Comparison of ENCODE assay signal across 12 cellular contexts in genomic region chr6:90000864-90001731, GRCh38.
DNase-seq lines count a peak whose midpoint lies in the region; ATAC-seq and TF ChIP-seq lines count a peak whose summit lies in the region.
"Had no signal": no experiment of that assay in that cellular context is flagged by ENCODE, and none has a peak within 500 bp of the region (broad histone marks: within the 10 kb centered on the region; RNA-seq: fewer than 3 reads in every experiment).

No MANE protein-coding gene starts in this region.

- no peaks in the 10 kb centered on the region for H3K27me3 Mint-ChIP-seq in activated CD8-positive, alpha-beta T cell treated with anti-CD3 and anti-CD28 coated beads for 36 hours
- no peaks in the 10 kb centered on the region for H3K27me3 Mint-ChIP-seq in activated CD8-positive, alpha-beta T cell treated with anti-CD3 and anti-CD28 coated beads, Interleukin-2, amount 10 ng/mL, durations not matched to agents 7 days and 5 days (ENCODE audit: low read depth)
- H3K27me3 Mint-ChIP-seq: T-helper 17 cell had no signal

- DNase-seq in activated CD8-positive, alpha-beta T cell treated with anti-CD3 and anti-CD28 coated beads for 36 hours: peak; percentile 78
- DNase-seq in activated CD8-positive, alpha-beta T cell treated with anti-CD3 and anti-CD28 coated beads, Interleukin-2, amount 10 ng/mL, durations not matched to agents 7 days and 5 days: no peak
- DNase-seq in NCI-H2171 treated with DMSO at 0.1 percent for 48 hours (lab: John Stamatoyannopoulos, UW) (peak; percentile 96), astrocyte of the hippocampus (ENCODE audit: low read depth, low spot score) (peak; percentile 43), lower leg skin (ENCODE audit: low spot score in 2 of 2) (no peak), NOMO-1 treated with DMSO at 0.1 percent for 48 hours (lab: John Stamatoyannopoulos, UW; ENCODE audit: unreplicated experiment) (no peak), SKM-1 treated with dmso at 0.1 percent for 144 hours (lab: John Stamatoyannopoulos, UW; ENCODE audit: unreplicated experiment) (no peak)
- peak; percentile 66 for DNase-seq in stimulated activated CD8-positive, alpha-beta memory T cell treated with anti-CD3 and anti-CD28 coated beads, Interleukin-4, amount 100 ng/mL, for 48 hours
- DNase-seq: nephron progenitor cell; NK-92 treated with Interleukin-12 subunit alpha and Interleukin-12 subunit beta, amount 100 ng/mL, for 24 hours; T-helper 17 cell had no signal

- TF ChIP-seq CTCF in activated CD8-positive, alpha-beta T cell treated with anti-CD3 and anti-CD28 coated beads for 36 hours (IDR thresholded peaks at IDR 0.05): no peak
- TF ChIP-seq CTCF in lower leg skin (IDR thresholded peaks at IDR 0.05): no peak

- H3K4me3 ChIP-seq in lower leg skin (ENCODE audit: low read depth, poor library complexity, severe bottlenecking): no peak overlapping the region
- H3K4me3 ChIP-seq: vagina had no signal

- TF ChIP-seq POLR2A in lower leg skin (IDR thresholded peaks at IDR 0.05): no peak

- POLR2A ChIA-PET in activated CD8-positive, alpha-beta T cell treated with anti-CD3 and anti-CD28 coated beads for 36 hours (lab: Charles Lee): interaction anchor here (0.6 to 1.5 kb wide), 6 partner anchors 19 to 104 kb away, joined by 3 to 5 read pairs (median 4); no protein-coding TSS in a partner anchor
- POLR2A ChIA-PET in activated CD8-positive, alpha-beta T cell treated with anti-CD3 and anti-CD28 coated beads, Interleukin-2, amount 10 ng/mL, durations not matched to agents 7 days and 5 days (lab: Charles Lee): no interaction called here

- intact Hi-C loops in activated CD8-positive, alpha-beta T cell treated with anti-CD3 and anti-CD28 coated beads for 36 hours (cut with micrococcal nuclease): no loop called here
- intact Hi-C loops in lower leg skin (cut with DNase I; ENCODE audit: low total_unique reads): no loop called here

- ATAC-seq in activated CD8-positive, alpha-beta T cell treated with anti-CD3 and anti-CD28 coated beads for 36 hours: peak; percentile 51
- ATAC-seq in activated CD8-positive, alpha-beta T cell treated with anti-CD3 and anti-CD28 coated beads, Interleukin-2, amount 10 ng/mL, durations not matched to agents 7 days and 5 days: no peak
- ATAC-seq: T-helper 17 cell had no signal

- H3K27ac Mint-ChIP-seq in activated CD8-positive, alpha-beta T cell treated with anti-CD3 and anti-CD28 coated beads for 36 hours: no peak overlapping the region
- H3K27ac Mint-ChIP-seq in activated CD8-positive, alpha-beta T cell treated with anti-CD3 and anti-CD28 coated beads, Interleukin-2, amount 10 ng/mL, durations not matched to agents 7 days and 5 days: no peak overlapping the region
- H3K27ac Mint-ChIP-seq: nephron progenitor cell, T-helper 17 cell had no signal

- no peaks in the 10 kb centered on the region for H3K9me3 Mint-ChIP-seq in activated CD8-positive, alpha-beta T cell treated with anti-CD3 and anti-CD28 coated beads for 36 hours
- no peaks in the 10 kb centered on the region for H3K9me3 Mint-ChIP-seq in activated CD8-positive, alpha-beta T cell treated with anti-CD3 and anti-CD28 coated beads, Interleukin-2, amount 10 ng/mL, durations not matched to agents 7 days and 5 days (ENCODE audit: insufficient read depth)
- H3K9me3 Mint-ChIP-seq: nephron progenitor cell had no signal

- no peak overlapping the region for H3K4me3 Mint-ChIP-seq in activated CD8-positive, alpha-beta T cell treated with anti-CD3 and anti-CD28 coated beads for 36 hours
- H3K4me3 Mint-ChIP-seq in activated CD8-positive, alpha-beta T cell treated with anti-CD3 and anti-CD28 coated beads, Interleukin-2, amount 10 ng/mL, durations not matched to agents 7 days and 5 days: no peak overlapping the region
- H3K4me3 Mint-ChIP-seq: nephron progenitor cell, T-helper 17 cell had no signal

- CTCF ChIA-PET in activated CD8-positive, alpha-beta T cell treated with anti-CD3 and anti-CD28 coated beads for 36 hours (lab: Charles Lee): interaction anchor here (1.2 to 3.3 kb wide), 4 partner anchors 15 to 478 kb away, joined by 3 to 12 read pairs (median 4); no protein-coding TSS in a partner anchor
- CTCF ChIA-PET in activated CD8-positive, alpha-beta T cell treated with anti-CD3 and anti-CD28 coated beads, Interleukin-2, amount 10 ng/mL, durations not matched to agents 7 days and 5 days (lab: Charles Lee): interaction anchor here (0.7 to 1.6 kb wide), 4 partner anchors 31 to 238 kb away, joined by 3 read pairs; no protein-coding TSS in a partner anchor

- H3K4me1 Mint-ChIP-seq in activated CD8-positive, alpha-beta T cell treated with anti-CD3 and anti-CD28 coated beads for 36 hours (ENCODE audit: low read depth): peaks cover 43% of the 10 kb centered on the region
- H3K4me1 Mint-ChIP-seq in activated CD8-positive, alpha-beta T cell treated with anti-CD3 and anti-CD28 coated beads, Interleukin-2, amount 10 ng/mL, durations not matched to agents 7 days and 5 days (ENCODE audit: low read depth): peaks cover 9% of the 10 kb centered on the region
- H3K4me1 Mint-ChIP-seq: nephron progenitor cell had no signal

- WGBS in lower leg skin, 2 donors: 81 to 82% methylated on average over 5 of the region's 5 CpGs

- H3K36me3 Mint-ChIP-seq in activated CD8-positive, alpha-beta T cell treated with anti-CD3 and anti-CD28 coated beads for 36 hours (ENCODE audit: low read depth): peaks cover 32% of the 10 kb centered on the region
- H3K36me3 Mint-ChIP-seq in activated CD8-positive, alpha-beta T cell treated with anti-CD3 and anti-CD28 coated beads, Interleukin-2, amount 10 ng/mL, durations not matched to agents 7 days and 5 days (ENCODE audit: low read depth): peaks cover 28% of the 10 kb centered on the region

Comparison
In these comparisons a context has a peak if more than half of its experiments do, and no peak if none do; other contexts are left out.
1. DNase-seq: peak in activated CD8-positive, alpha-beta T cell treated with anti-CD3 and anti-CD28 coated beads for 36 hours (single experiment), NCI-H2171 treated with DMSO at 0.1 percent for 48 hours (single experiment), astrocyte of the hippocampus (single experiment) and stimulated activated CD8-positive, alpha-beta memory T cell treated with anti-CD3 and anti-CD28 coated beads, Interleukin-4, amount 100 ng/mL, for 48 hours (single experiment); none in activated CD8-positive, alpha-beta T cell treated with anti-CD3 and anti-CD28 coated beads, Interleukin-2, amount 10 ng/mL, durations not matched to agents 7 days and 5 days (single experiment), lower leg skin (0 of 2), NOMO-1 treated with DMSO at 0.1 percent for 48 hours (single experiment) and SKM-1 treated with dmso at 0.1 percent for 144 hours (single experiment).